Comparison of ENCODE assay signal across 1 cellular context in genomic region chr14:100214768-100215079, GRCh38.
TF ChIP-seq lines count a peak whose summit lies in the region.

No MANE protein-coding gene starts in this region.

TF ChIP-seq in IMR-90, 13 proteins besides CTCF, POLR2A, EP300 and RAD21:
- TF ChIP-seq MAFK (IDR thresholded peaks at IDR 0.05; ENCODE audit: low read depth, low read length) (no peak), FOS (IDR thresholded peaks at IDR 0.05; ENCODE audit: low read depth, low read length) (no peak), NFE2L2 (IDR thresholded peaks at IDR 0.05; ENCODE audit: low read depth, low read length) (no peak), SMC3 (IDR thresholded peaks at IDR 0.05; ENCODE audit: low read depth, low read length) (no peak), MAZ (IDR thresholded peaks at IDR 0.05; ENCODE audit: borderline replicate concordance, low read depth, low read length) (no peak), BHLHE40 (IDR thresholded peaks at IDR 0.05; ENCODE audit: low read depth, low read length) (no peak), RFX5 (IDR thresholded peaks at IDR 0.05; ENCODE audit: low read depth, low read length) (no peak), RCOR1 (IDR thresholded peaks at IDR 0.05; ENCODE audit: insufficient replicate concordance, low read length) (no peak), MXI1 (IDR thresholded peaks at IDR 0.05; ENCODE audit: borderline replicate concordance, low read depth, low read length) (no peak), CHD1 (IDR thresholded peaks at IDR 0.05; ENCODE audit: low read depth, low read length) (no peak), CEBPB (IDR thresholded peaks at IDR 0.05; ENCODE audit: low read depth, low read length) (no peak)
- TF ChIP-seq, protein P1, sequence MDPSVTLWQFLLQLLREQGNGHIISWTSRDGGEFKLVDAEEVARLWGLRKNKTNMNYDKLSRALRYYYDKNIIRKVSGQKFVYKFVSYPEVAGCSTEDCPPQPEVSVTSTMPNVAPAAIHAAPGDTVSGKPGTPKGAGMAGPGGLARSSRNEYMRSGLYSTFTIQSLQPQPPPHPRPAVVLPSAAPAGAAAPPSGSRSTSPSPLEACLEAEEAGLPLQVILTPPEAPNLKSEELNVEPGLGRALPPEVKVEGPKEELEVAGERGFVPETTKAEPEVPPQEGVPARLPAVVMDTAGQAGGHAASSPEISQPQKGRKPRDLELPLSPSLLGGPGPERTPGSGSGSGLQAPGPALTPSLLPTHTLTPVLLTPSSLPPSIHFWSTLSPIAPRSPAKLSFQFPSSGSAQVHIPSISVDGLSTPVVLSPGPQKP (IDR thresholded peaks at IDR 0.05; ENCODE audit: borderline replicate concordance, low read depth, low read length): no peak
